ENCODE assay signal across 1 cellular context in the genomic region with DNA sequence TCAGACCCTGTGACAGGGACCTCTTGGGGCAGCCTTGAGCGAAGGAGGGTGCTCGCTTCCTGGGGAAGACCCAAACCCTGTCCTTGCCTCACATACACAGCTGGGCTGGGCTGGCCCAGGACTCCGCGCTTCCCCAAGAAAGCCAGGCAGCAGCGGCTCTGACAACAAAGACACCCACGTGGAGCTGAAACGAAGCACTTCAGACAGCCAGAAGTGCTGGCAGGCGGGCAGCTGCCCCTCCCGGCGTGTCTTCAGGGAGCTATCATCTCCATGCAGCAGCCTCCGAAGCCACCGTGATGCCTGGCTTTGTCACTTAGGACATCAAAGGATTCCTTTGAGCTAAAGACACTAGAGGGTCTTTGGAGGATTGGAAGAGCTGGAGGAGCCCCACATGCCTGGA.
TF ChIP-seq lines count a peak whose summit lies in the region.

No MANE protein-coding gene starts in this region.

TF ChIP-seq in H1, 55 proteins besides CTCF, POLR2A, EP300 and RAD21:
- TF ChIP-seq TBP (IDR thresholded peaks at IDR 0.05; ENCODE audit: low read depth, low read length) (no peak), E2F6 (IDR thresholded peaks at IDR 0.05) (0 out of 2 replicates have a peak, but pooled peaks have one; percentile 36), SP2 (IDR thresholded peaks at IDR 0.05; ENCODE audit: low read length) (no peak), HDAC6 (IDR thresholded peaks at IDR 0.05; ENCODE audit: low read depth, low read length) (no peak), CHD7 (IDR thresholded peaks at IDR 0.05; ENCODE audit: insufficient replicate concordance, low read length) (no peak), POU5F1 (IDR thresholded peaks at IDR 0.05; ENCODE audit: low read depth, low read length) (no peak)
- TF ChIP-seq, protein P1, sequence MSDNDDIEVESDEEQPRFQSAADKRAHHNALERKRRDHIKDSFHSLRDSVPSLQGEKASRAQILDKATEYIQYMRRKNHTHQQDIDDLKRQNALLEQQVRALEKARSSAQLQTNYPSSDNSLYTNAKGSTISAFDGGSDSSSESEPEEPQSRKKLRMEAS (IDR thresholded peaks at IDR 0.05): peak; percentile 26; the same call in 1 of the 2 replicates
TF ChIP-seq in H1: peak in this region for 2.
